11 cellular contexts compared by ENCODE assay signal in the genomic region with DNA sequence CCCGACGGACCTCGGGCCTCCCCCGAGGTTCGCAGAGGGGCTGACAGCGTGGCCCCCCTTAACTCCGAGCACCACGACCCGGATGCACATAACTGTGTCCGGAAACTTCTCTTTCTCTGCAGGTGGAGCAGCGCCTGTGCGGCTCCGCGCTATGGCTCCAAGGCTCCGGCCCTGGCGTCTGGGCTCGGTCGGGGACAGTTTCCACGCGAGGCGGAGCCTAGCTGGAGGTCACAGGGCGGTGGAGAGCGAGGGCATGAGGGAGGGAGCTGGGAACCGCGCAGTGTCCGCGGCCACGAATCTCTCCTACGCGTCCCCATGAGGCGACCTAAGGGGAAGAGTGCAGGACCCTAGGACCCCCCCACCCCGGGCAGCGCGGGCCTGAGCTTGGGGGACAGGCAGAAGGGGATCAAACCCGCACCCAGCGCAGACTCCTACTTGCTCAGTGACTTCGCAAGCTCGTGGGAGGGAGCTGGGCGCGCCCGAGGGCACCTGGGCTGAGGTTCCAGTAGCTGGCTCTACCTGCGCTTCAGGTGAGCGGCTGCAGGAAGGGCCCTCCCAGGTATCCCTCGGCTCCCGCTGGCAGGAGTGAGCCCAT. TPM values are rescaled to one million over a fixed set of nuclear protein-coding genes. Genes with fewer than 3 reads are reported as not detected.
DNase-seq lines count a peak whose midpoint lies in the region; ATAC-seq and TF ChIP-seq lines count a peak whose summit lies in the region.
"Had no signal": no experiment of that assay in that cellular context is flagged by ENCODE, and none has a peak within 500 bp of the region (broad histone marks: within the 10 kb centered on the region; RNA-seq: fewer than 3 reads in every experiment).

No MANE protein-coding gene starts in this region.

- peaks cover 100% of the 10 kb centered on the region for H3K27me3 Mint-ChIP-seq in activated naive CD4-positive, alpha-beta T cell treated with anti-CD3 and anti-CD28 coated beads, Interleukin-2, amount 10 ng/mL, durations not matched to agents 7 days and 5 days

- DNase-seq in activated naive CD4-positive, alpha-beta T cell treated with anti-CD3 and anti-CD28 coated beads, Interleukin-2, amount 10 ng/mL, durations not matched to agents 7 days and 5 days, result no peak
- DNase-seq in activated naive CD4-positive, alpha-beta T cell treated with Interleukin-2 at 50 U/mL for 16 hours, result no peak
- DNase-seq in WERI-Rb-1, result no peak
- no peak for DNase-seq in stomach
- no peak for DNase-seq in medulla oblongata (ENCODE audit: extremely low spot score)
- DNase-seq: activated CD4-positive, alpha-beta T cell treated with anti-CD3 and anti-CD28 coated beads for 4 hours; C1 segment of cervical spinal cord had no signal

- ATAC-seq in GM21529 (IDR thresholded peaks at IDR 0.05; ENCODE audit: unreplicated experiment), result no peak
- ATAC-seq in GM21619 (IDR thresholded peaks at IDR 0.05; ENCODE audit: unreplicated experiment), result no peak

- H3K36me3 Mint-ChIP-seq in activated naive CD4-positive, alpha-beta T cell treated with anti-CD3 and anti-CD28 coated beads, Interleukin-2, amount 10 ng/mL, durations not matched to agents 7 days and 5 days, result no peaks in the 10 kb centered on the region

- no peak overlapping the region for H3K27ac Mint-ChIP-seq in activated naive CD4-positive, alpha-beta T cell treated with anti-CD3 and anti-CD28 coated beads, Interleukin-2, amount 10 ng/mL, durations not matched to agents 7 days and 5 days

- WGBS in stomach, 5 donors, result 0 to 5% (median 3%) methylated on average over 8 to 45 of the region's 45 CpGs

- no peaks in the 10 kb centered on the region for H3K9me3 Mint-ChIP-seq in activated naive CD4-positive, alpha-beta T cell treated with anti-CD3 and anti-CD28 coated beads, Interleukin-2, amount 10 ng/mL, durations not matched to agents 7 days and 5 days

- H3K4me1 ChIP-seq in stomach, result peaks cover 26 to 68% (median 52%) of the 10 kb centered on the region in 4 donors

- H3K36me3 ChIP-seq in WERI-Rb-1 (no peaks in the 10 kb centered on the region), stomach (no peaks in the 10 kb centered on the region)

- H3K27me3 ChIP-seq in WERI-Rb-1 (ENCODE audit: insufficient read depth, low read depth, severe bottlenecking) (no peaks in the 10 kb centered on the region), stomach (peaks cover 27 to 98% (median 91%) of the 10 kb centered on the region in 3 donors)

- H3K4me3 ChIP-seq in WERI-Rb-1 (ENCODE audit: low read depth, low read length) (no peak overlapping the region), iPS-18c (ENCODE audit: insufficient read depth, low read depth, low read length) (peak overlapping the region; percentile 34), stomach (peak overlapping the region; percentile 5 to 46 (median 24))

- TF ChIP-seq POLR2A in stomach (IDR thresholded peaks at IDR 0.05), result no peak

- TF ChIP-seq EP300 in stomach (IDR thresholded peaks at IDR 0.05), result no peak

- H3K27ac ChIP-seq in WERI-Rb-1, result peak overlapping the region; percentile 92
- no peak overlapping the region for H3K27ac ChIP-seq in stomach

- intact Hi-C loops in stomach (cut with DNase I; ENCODE audit: low total_unique reads), result no loop called here

- H3K4me3 Mint-ChIP-seq in activated naive CD4-positive, alpha-beta T cell treated with anti-CD3 and anti-CD28 coated beads, Interleukin-2, amount 10 ng/mL, durations not matched to agents 7 days and 5 days, result peak overlapping the region; percentile 31

- H3K4me1 Mint-ChIP-seq in activated naive CD4-positive, alpha-beta T cell treated with anti-CD3 and anti-CD28 coated beads, Interleukin-2, amount 10 ng/mL, durations not matched to agents 7 days and 5 days, result peaks cover 15% of the 10 kb centered on the region

- TF ChIP-seq CTCF in WERI-Rb-1 (IDR thresholded peaks at IDR 0.05; ENCODE audit: low read depth, low read length) (no peak), stomach (IDR thresholded peaks at IDR 0.05) (no peak)

- no peaks in the 10 kb centered on the region for H3K9me3 ChIP-seq in WERI-Rb-1 (ENCODE audit: severe bottlenecking)
- peaks cover 3% of the 10 kb centered on the region for H3K9me3 ChIP-seq in iPS-18c (ENCODE audit: control insufficient read depth, insufficient read depth, low read length)
- H3K9me3 ChIP-seq in stomach, result peaks cover 0 to 4% (median 0%) of the 10 kb centered on the region in 4 donors

- CTCF ChIA-PET in activated naive CD4-positive, alpha-beta T cell treated with anti-CD3 and anti-CD28 coated beads, Interleukin-2, amount 10 ng/mL, durations not matched to agents 7 days and 5 days (lab: Charles Lee), result interaction anchor here (1.1 kb wide), 1 partner anchor 15 kb away, joined by 3 read pairs; no protein-coding TSS in a partner anchor

RNA-seq across cellular contexts. Expression of gene MNX1, which starts 8.6 kb away (rescaled TPM):
- total RNA-seq in stomach, result 10 to 100 TPM in 1 of 5 donors, 1 to 10 TPM in 3, not detected in 1; 3.1 to 80.2 (median 5.8) TPM
- 1 to 10 TPM; 1.1 to 1.9 (median 1.4) TPM for polyA plus RNA-seq in stomach
- total RNA-seq: fibroblast of villous mesenchyme had no signal
